ENCODE assay signal across 1 cellular context in the genomic region with DNA sequence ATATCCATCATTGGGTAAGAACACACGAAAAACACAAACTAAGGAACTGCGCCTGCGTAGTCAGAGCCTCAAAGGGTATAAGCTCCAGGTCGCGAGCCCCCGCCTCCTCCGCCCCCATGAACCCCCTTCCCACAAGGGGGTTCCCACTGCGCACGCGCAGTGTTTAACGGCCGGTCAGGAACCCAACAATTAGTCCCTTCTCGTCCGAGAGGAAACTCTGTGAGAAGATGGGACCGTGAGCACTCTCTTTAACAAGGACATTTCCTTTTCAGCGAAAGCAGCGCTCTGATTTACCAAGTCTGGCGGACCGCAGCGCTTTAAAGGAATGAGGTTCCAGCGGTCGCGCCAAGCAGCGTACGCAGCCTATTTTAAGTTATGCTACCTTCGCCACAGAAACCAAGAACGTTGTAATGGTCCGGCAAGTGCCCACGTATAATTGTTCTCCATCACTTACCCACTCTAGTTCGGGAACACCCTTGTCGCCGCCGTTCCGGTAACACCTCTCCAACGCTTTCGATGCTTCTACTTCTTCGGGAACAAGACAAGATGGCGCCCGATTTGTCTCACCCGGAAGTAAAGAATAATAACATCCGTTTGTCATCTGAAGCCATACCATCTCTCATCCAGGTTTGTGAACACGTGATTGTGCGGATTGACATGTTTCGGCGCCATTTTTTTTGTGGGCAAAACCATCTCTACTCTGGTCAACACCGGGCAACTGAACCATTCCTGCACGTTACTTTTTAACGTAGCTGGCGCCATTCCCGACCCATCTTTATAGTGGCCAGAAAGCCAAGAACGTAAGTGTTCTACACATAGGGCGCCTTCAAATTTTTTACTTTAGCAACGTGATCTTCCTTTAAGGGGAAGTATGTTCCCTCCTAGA.
TF ChIP-seq lines count a peak whose summit lies in the region.

A gene with protein sequence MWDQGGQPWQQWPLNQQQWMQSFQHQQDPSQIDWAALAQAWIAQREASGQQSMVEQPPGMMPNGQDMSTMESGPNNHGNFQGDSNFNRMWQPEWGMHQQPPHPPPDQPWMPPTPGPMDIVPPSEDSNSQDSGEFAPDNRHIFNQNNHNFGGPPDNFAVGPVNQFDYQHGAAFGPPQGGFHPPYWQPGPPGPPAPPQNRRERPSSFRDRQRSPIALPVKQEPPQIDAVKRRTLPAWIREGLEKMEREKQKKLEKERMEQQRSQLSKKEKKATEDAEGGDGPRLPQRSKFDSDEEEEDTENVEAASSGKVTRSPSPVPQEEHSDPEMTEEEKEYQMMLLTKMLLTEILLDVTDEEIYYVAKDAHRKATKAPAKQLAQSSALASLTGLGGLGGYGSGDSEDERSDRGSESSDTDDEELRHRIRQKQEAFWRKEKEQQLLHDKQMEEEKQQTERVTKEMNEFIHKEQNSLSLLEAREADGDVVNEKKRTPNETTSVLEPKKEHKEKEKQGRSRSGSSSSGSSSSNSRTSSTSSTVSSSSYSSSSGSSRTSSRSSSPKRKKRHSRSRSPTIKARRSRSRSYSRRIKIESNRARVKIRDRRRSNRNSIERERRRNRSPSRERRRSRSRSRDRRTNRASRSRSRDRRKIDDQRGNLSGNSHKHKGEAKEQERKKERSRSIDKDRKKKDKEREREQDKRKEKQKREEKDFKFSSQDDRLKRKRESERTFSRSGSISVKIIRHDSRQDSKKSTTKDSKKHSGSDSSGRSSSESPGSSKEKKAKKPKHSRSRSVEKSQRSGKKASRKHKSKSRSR (minus strand): TSS at position 548 of the 886 bp plus-strand sequence. CDS start 10,649 bp downstream, outside the sequence.

TF ChIP-seq in K562, 482 proteins besides CTCF, POLR2A, EP300 and RAD21 (continued from another document and continues in another):
- TF ChIP-seq, protein P1, sequence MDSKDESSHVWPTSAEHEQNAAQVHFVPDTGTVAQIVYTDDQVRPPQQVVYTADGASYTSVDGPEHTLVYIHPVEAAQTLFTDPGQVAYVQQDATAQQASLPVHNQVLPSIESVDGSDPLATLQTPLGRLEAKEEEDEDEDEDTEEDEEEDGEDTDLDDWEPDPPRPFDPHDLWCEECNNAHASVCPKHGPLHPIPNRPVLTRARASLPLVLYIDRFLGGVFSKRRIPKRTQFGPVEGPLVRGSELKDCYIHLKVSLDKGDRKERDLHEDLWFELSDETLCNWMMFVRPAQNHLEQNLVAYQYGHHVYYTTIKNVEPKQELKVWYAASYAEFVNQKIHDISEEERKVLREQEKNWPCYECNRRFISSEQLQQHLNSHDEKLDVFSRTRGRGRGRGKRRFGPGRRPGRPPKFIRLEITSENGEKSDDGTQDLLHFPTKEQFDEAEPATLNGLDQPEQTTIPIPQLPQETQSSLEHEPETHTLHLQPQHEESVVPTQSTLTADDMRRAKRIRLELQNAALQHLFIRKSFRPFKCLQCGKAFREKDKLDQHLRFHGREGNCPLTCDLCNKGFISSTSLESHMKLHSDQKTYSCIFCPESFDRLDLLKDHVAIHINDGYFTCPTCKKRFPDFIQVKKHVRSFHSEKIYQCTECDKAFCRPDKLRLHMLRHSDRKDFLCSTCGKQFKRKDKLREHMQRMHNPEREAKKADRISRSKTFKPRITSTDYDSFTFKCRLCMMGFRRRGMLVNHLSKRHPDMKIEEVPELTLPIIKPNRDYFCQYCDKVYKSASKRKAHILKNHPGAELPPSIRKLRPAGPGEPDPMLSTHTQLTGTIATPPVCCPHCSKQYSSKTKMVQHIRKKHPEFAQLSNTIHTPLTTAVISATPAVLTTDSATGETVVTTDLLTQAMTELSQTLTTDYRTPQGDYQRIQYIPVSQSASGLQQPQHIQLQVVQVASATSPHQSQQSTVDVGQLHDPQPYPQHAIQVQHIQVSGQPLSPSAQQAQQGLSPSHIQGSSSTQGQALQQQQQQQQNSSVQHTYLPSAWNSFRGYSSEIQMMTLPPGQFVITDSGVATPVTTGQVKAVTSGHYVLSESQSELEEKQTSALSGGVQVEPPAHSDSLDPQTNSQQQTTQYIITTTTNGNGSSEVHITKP (IDR thresholded peaks at IDR 0.05; ENCODE audit: partially characterized antibody): peak; percentile 95
- TF ChIP-seq ZNF184 (CRISPR knock-in tag; IDR thresholded peaks at IDR 0.05) (no peak), MTA3 (IDR thresholded peaks at IDR 0.05; ENCODE audit: borderline replicate concordance) (no peak), CCNT2 (IDR thresholded peaks at IDR 0.05; ENCODE audit: borderline replicate concordance, extremely low read depth, insufficient read length, low read depth, low read length) (no peak), ZNF263 (CRISPR knock-in tag; IDR thresholded peaks at IDR 0.05; ENCODE audit: borderline replicate concordance) (no peak), YY1 (IDR thresholded peaks at IDR 0.05; ENCODE audit: borderline replicate concordance in 1 of 3, control insufficient read depth in 1 of 3, extremely low read depth in 1 of 3, insufficient read depth in 3 of 3, insufficient read length in 1 of 3, insufficient replicate concordance in 2 of 3, low read depth in 1 of 3, low read length in 2 of 3) (peak; percentile 89 to 98 (median 97)), ZFP30 (CRISPR knock-in tag; IDR thresholded peaks at IDR 0.05; ENCODE audit: borderline replicate concordance) (no peak), GTF2E2 (tag; IDR thresholded peaks at IDR 0.05) (peak; percentile 88; the same call in 1 of the 2 replicates), MTA1 (IDR thresholded peaks at IDR 0.05; ENCODE audit: borderline replicate concordance) (peak; percentile 13), ZBTB17 (CRISPR knock-in tag; IDR thresholded peaks at IDR 0.05) (no peak), SUPT5H (IDR thresholded peaks at IDR 0.05) (peak; percentile 93), SMAD4 (CRISPR knock-in tag; conservative IDR thresholded peaks at IDR 0.05) (no peak), HMG20B (CRISPR knock-in tag; IDR thresholded peaks at IDR 0.05) (no peak), TFAM (CRISPR knock-in tag; conservative IDR thresholded peaks at IDR 0.05) (no peak), NFE2L1 (tag; IDR thresholded peaks at IDR 0.05; ENCODE audit: borderline replicate concordance, low read depth) (no peak), ZKSCAN3 (CRISPR knock-in tag; IDR thresholded peaks at IDR 0.05) (no peak), SIN3B (IDR thresholded peaks at IDR 0.05; ENCODE audit: low read depth) (no peak), COPS2 (conservative IDR thresholded peaks at IDR 0.05) (no peak), HMG20A (CRISPR knock-in tag; conservative IDR thresholded peaks at IDR 0.05) (no peak), SMAD3 (CRISPR knock-in tag; conservative IDR thresholded peaks at IDR 0.05) (no peak), DMBX1 (CRISPR knock-in tag; IDR thresholded peaks at IDR 0.05; ENCODE audit: borderline replicate concordance) (no peak), C11orf30 (IDR thresholded peaks at IDR 0.05; ENCODE audit: low read depth) (peak; percentile 61), ZNF79 (CRISPR knock-in tag; IDR thresholded peaks at IDR 0.05; ENCODE audit: low read depth) (no peak), L3MBTL2 (IDR thresholded peaks at IDR 0.05) (peak; percentile 83), ZNF121 (CRISPR knock-in tag; conservative IDR thresholded peaks at IDR 0.05) (no peak), POLR2G (IDR thresholded peaks at IDR 0.05; ENCODE audit: low read depth, low read length) (no peak; the same call in none of the 2 replicates), GABPB1 (CRISPR knock-in tag; IDR thresholded peaks at IDR 0.05) (peak; percentile 94), ARHGAP35 (IDR thresholded peaks at IDR 0.05; ENCODE audit: partially characterized antibody) (no peak), TAF7 (tag; IDR thresholded peaks at IDR 0.05) (peak; percentile 75), ZNF384 (IDR thresholded peaks at IDR 0.05; ENCODE audit: low read depth, low read length) (no peak), ZNF175 (CRISPR knock-in tag; IDR thresholded peaks at IDR 0.05; ENCODE audit: low read depth) (peak; percentile 72), SNRNP70 (optimal IDR thresholded peaks at IDR 0.05; ENCODE audit: low read depth, low read length) (no peak), POLR2AphosphoS5 (IDR thresholded peaks at IDR 0.05; ENCODE audit: control insufficient read depth, insufficient read depth, low read depth, low read length) (peak; percentile 90), ZNF354B (CRISPR knock-in tag; IDR thresholded peaks at IDR 0.05) (no peak), CCAR2 (IDR thresholded peaks at IDR 0.05; ENCODE audit: low read depth, low read length) (no peak), ZNF696 (CRISPR knock-in tag; conservative IDR thresholded peaks at IDR 0.05) (no peak)
- TF ChIP-seq, protein P2, sequence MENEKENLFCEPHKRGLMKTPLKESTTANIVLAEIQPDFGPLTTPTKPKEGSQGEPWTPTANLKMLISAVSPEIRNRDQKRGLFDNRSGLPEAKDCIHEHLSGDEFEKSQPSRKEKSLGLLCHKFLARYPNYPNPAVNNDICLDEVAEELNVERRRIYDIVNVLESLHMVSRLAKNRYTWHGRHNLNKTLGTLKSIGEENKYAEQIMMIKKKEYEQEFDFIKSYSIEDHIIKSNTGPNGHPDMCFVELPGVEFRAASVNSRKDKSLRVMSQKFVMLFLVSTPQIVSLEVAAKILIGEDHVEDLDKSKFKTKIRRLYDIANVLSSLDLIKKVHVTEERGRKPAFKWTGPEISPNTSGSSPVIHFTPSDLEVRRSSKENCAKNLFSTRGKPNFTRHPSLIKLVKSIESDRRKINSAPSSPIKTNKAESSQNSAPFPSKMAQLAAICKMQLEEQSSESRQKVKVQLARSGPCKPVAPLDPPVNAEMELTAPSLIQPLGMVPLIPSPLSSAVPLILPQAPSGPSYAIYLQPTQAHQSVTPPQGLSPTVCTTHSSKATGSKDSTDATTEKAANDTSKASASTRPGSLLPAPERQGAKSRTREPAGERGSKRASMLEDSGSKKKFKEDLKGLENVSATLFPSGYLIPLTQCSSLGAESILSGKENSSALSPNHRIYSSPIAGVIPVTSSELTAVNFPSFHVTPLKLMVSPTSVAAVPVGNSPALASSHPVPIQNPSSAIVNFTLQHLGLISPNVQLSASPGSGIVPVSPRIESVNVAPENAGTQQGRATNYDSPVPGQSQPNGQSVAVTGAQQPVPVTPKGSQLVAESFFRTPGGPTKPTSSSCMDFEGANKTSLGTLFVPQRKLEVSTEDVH (IDR thresholded peaks at IDR 0.05; ENCODE audit: low read depth, partially characterized antibody): peak; percentile 88
- TF ChIP-seq, protein P3, sequence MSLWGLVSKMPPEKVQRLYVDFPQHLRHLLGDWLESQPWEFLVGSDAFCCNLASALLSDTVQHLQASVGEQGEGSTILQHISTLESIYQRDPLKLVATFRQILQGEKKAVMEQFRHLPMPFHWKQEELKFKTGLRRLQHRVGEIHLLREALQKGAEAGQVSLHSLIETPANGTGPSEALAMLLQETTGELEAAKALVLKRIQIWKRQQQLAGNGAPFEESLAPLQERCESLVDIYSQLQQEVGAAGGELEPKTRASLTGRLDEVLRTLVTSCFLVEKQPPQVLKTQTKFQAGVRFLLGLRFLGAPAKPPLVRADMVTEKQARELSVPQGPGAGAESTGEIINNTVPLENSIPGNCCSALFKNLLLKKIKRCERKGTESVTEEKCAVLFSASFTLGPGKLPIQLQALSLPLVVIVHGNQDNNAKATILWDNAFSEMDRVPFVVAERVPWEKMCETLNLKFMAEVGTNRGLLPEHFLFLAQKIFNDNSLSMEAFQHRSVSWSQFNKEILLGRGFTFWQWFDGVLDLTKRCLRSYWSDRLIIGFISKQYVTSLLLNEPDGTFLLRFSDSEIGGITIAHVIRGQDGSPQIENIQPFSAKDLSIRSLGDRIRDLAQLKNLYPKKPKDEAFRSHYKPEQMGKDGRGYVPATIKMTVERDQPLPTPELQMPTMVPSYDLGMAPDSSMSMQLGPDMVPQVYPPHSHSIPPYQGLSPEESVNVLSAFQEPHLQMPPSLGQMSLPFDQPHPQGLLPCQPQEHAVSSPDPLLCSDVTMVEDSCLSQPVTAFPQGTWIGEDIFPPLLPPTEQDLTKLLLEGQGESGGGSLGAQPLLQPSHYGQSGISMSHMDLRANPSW (CRISPR knock-in tag; IDR thresholded peaks at IDR 0.05): no peak
- TF ChIP-seq, protein P4, sequence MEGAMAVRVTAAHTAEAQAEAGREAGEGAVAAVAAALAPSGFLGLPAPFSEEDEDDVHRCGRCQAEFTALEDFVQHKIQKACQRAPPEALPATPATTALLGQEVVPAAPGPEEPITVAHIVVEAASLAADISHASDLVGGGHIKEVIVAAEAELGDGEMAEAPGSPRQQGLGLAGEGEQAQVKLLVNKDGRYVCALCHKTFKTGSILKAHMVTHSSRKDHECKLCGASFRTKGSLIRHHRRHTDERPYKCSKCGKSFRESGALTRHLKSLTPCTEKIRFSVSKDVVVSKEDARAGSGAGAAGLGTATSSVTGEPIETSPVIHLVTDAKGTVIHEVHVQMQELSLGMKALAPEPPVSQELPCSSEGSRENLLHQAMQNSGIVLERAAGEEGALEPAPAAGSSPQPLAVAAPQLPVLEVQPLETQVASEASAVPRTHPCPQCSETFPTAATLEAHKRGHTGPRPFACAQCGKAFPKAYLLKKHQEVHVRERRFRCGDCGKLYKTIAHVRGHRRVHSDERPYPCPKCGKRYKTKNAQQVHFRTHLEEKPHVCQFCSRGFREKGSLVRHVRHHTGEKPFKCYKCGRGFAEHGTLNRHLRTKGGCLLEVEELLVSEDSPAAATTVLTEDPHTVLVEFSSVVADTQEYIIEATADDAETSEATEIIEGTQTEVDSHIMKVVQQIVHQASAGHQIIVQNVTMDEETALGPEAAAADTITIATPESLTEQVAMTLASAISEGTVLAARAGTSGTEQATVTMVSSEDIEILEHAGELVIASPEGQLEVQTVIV (CRISPR knock-in tag; IDR thresholded peaks at IDR 0.05; ENCODE audit: borderline replicate concordance): peak; percentile 39; the same call in 1 of the 2 replicates
- TF ChIP-seq, protein P5, sequence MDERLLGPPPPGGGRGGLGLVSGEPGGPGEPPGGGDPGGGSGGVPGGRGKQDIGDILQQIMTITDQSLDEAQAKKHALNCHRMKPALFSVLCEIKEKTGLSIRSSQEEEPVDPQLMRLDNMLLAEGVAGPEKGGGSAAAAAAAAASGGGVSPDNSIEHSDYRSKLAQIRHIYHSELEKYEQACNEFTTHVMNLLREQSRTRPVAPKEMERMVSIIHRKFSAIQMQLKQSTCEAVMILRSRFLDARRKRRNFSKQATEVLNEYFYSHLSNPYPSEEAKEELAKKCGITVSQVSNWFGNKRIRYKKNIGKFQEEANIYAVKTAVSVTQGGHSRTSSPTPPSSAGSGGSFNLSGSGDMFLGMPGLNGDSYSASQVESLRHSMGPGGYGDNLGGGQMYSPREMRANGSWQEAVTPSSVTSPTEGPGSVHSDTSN (CRISPR knock-in tag; IDR thresholded peaks at IDR 0.05; ENCODE audit: low read depth): no peak; the same call in 1 of the 2 replicates
- TF ChIP-seq, protein P5 (tag; conservative IDR thresholded peaks at IDR 0.05; ENCODE audit: low read depth): peak; percentile 79
- TF ChIP-seq, protein P6, sequence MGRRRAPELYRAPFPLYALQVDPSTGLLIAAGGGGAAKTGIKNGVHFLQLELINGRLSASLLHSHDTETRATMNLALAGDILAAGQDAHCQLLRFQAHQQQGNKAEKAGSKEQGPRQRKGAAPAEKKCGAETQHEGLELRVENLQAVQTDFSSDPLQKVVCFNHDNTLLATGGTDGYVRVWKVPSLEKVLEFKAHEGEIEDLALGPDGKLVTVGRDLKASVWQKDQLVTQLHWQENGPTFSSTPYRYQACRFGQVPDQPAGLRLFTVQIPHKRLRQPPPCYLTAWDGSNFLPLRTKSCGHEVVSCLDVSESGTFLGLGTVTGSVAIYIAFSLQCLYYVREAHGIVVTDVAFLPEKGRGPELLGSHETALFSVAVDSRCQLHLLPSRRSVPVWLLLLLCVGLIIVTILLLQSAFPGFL (CRISPR knock-in tag; IDR thresholded peaks at IDR 0.05): no peak
